In the genomic region with DNA sequence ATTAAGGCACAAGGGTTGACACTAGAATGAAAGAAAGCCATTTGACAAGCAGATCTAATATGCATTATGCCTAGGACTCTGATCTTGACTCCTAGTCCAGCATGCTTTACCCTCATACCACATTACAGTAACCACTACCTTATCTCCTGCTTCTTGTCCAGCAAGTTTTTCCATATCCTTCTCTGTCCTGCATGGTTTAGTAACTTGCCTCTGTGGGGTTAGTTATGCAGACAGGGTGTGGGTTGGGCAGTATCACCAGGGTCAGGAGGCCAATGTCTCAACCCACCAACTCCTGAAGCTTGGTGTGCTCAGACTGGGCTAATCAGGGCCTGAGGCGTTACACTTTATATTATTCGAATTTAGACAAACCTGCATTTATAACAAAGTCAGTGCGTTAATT, we compare ENCODE assay signal across 34 cellular contexts. TPM values are rescaled to one million over a fixed set of nuclear protein-coding genes. Genes with fewer than 3 reads are reported as not detected.
"Had no signal": no experiment of that assay in that cellular context is flagged by ENCODE, and none has a peak within 500 bp of the region (broad histone marks: within the 10 kb centered on the region; RNA-seq: fewer than 3 reads in every experiment).

No MANE protein-coding gene starts in this region.

- H3K4me1 Mint-ChIP-seq: endodermal cell, immature natural killer cell, natural killer cell, neural crest cell had no signal

- H3K9me3 Mint-ChIP-seq: endodermal cell; immature natural killer cell; natural killer cell; neural crest cell; stimulated activated naive B cell treated with anti-CD40 and anti-IgM and Interleukin-4, amounts not matched to agents 10 μg/mL and 1 μg/mL and 100 μg/mL, for 72 hours; stimulated activated naive CD8-positive, alpha-beta T cell treated with anti-CD3 and anti-CD28 coated beads, Interleukin-15, Interleukin-2, amounts not matched to agents 100 ng/mL and 50 ng/mL, for 24 hours had no signal

- H3K4me3 ChIP-seq: esophagus muscularis mucosa, gastroesophageal sphincter, heart right ventricle, lower lobe of right lung, right lobe of liver, upper lobe of left lung had no signal

- ATAC-seq: foreskin keratinocyte; gastroesophageal sphincter; left colon; left ventricle myocardium superior; lower lobe of right lung; natural killer cell; right lobe of liver; stimulated activated naive B cell treated with anti-CD40 and anti-IgM and Interleukin-4, amounts not matched to agents 10 μg/mL and 1 μg/mL and 100 μg/mL, for 72 hours had no signal

- H3K27me3 ChIP-seq: esophagus muscularis mucosa, foreskin keratinocyte, gastroesophageal sphincter, heart right ventricle, neutrophil, right lobe of liver, upper lobe of left lung had no signal

- H3K27ac Mint-ChIP-seq: endodermal cell; natural killer cell; stimulated activated naive B cell treated with anti-CD40 and anti-IgM and Interleukin-4, amounts not matched to agents 10 μg/mL and 1 μg/mL and 100 μg/mL, for 72 hours; stimulated activated naive CD8-positive, alpha-beta T cell treated with anti-CD3 and anti-CD28 coated beads, Interleukin-15, Interleukin-2, amounts not matched to agents 100 ng/mL and 50 ng/mL, for 24 hours had no signal

- H3K36me3 Mint-ChIP-seq: natural killer cell had no signal

- DNase-seq: effector CD8-positive, alpha-beta T cell; endodermal cell; foreskin keratinocyte; glutamatergic neuron; heart right ventricle; hippocampal formation; immature natural killer cell; islet precursor cell; kidney glomerular epithelial cell; left colon; left ventricle myocardium superior; lower lobe of right lung; natural killer cell; right lobe of liver; small intestine; stimulated activated CD4-positive, alpha-beta T cell treated with anti-CD3 and anti-CD28 coated beads, Interleukin-15, amount 100 ng/mL, for 24 hours; stimulated activated CD4-positive, alpha-beta T cell treated with anti-CD3 and anti-CD28 coated beads, Interleukin-2, amount 100 ng/mL, for 48 hours; stimulated activated naive B cell treated with anti-CD40 and anti-IgM and Interleukin-4, amounts not matched to agents 10 μg/mL and 1 μg/mL and 100 μg/mL, for 72 hours; upper lobe of left lung had no signal

- H3K4me1 ChIP-seq: esophagus muscularis mucosa, foreskin keratinocyte, gastroesophageal sphincter, heart right ventricle, lower lobe of right lung, parathyroid adenoma, right lobe of liver, upper lobe of left lung had no signal

- H3K27me3 Mint-ChIP-seq: progenitor cell of endocrine pancreas; stimulated activated naive B cell treated with anti-CD40 and anti-IgM and Interleukin-4, amounts not matched to agents 10 μg/mL and 1 μg/mL and 100 μg/mL, for 72 hours; stimulated activated naive CD8-positive, alpha-beta T cell treated with anti-CD3 and anti-CD28 coated beads, Interleukin-15, Interleukin-2, amounts not matched to agents 100 ng/mL and 50 ng/mL, for 24 hours had no signal

- H3K9me3 ChIP-seq: esophagus muscularis mucosa, gastroesophageal sphincter, heart right ventricle, lower lobe of right lung, neutrophil, right lobe of liver, upper lobe of left lung had no signal

- H3K27ac ChIP-seq: epithelial cell of prostate, esophagus muscularis mucosa, foreskin keratinocyte, gastroesophageal sphincter, heart right ventricle, lower lobe of right lung, neutrophil, parathyroid adenoma, right lobe of liver, upper lobe of left lung had no signal

- FAIRE-seq: colon, small intestine, urothelium cell line had no signal

- H3K4me3 Mint-ChIP-seq: endodermal cell; immature natural killer cell; natural killer cell; neural crest cell; stimulated activated naive B cell treated with anti-CD40 and anti-IgM and Interleukin-4, amounts not matched to agents 10 μg/mL and 1 μg/mL and 100 μg/mL, for 72 hours; stimulated activated naive CD8-positive, alpha-beta T cell treated with anti-CD3 and anti-CD28 coated beads, Interleukin-15, Interleukin-2, amounts not matched to agents 100 ng/mL and 50 ng/mL, for 24 hours had no signal

RNA-seq across cellular contexts. Expression of a gene that starts 40.3 kb away (rescaled TPM):
- total RNA-seq: cerebellum, esophagus muscularis mucosa, fibroblast of lung, foreskin keratinocyte, gastroesophageal sphincter, left colon, left ventricle myocardium superior, lower lobe of right lung, mesenteric fat pad, mononuclear cell, natural killer cell, omental fat pad had no signal
